1 cellular context compared by ENCODE assay signal in the genomic region with DNA sequence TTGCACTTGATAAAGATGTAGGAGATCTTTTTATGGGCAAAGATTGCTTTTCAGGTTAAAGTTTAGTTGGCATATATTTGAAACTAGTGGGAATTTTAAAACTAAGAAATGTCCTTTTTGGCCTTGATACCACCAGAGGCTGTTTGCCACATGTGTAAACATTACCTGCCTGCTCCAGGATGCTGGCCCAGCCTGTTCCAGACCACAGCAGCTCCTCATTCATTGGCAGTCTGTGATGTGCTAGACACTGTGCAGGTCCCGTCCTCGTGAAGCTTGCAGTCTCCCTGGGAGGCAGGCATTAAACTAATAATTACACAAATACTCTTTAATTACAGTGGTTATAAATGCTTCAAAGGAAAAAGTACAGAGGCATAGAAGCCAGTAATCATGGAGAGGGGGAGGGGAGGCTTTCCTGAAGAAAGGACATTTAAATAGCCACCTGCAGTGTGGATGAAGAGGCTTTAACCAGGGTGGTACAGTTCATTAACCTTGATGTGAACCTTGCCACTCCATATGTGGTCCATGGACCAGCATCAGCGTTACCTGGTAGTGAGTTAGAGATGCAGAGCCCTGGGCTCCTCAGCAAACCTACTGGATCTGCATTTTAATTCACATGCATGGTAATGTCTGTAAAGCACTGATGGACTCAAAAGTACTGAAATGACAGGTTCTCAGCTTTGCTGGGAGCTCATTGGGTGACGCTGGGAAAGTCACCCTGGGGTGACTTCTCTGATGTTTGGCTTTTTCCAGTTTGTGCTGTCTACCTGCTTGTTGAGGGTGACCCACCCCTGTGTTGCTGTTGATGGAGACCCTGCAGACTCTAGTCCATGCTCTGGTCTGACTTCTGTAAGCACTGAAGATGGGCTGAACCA.
TF ChIP-seq lines count a peak whose summit lies in the region.

No MANE protein-coding gene starts in this region.

TF ChIP-seq in GM23338, 12 proteins besides CTCF, POLR2A, EP300 and RAD21 (continued from another document):
- TF ChIP-seq, protein P1, sequence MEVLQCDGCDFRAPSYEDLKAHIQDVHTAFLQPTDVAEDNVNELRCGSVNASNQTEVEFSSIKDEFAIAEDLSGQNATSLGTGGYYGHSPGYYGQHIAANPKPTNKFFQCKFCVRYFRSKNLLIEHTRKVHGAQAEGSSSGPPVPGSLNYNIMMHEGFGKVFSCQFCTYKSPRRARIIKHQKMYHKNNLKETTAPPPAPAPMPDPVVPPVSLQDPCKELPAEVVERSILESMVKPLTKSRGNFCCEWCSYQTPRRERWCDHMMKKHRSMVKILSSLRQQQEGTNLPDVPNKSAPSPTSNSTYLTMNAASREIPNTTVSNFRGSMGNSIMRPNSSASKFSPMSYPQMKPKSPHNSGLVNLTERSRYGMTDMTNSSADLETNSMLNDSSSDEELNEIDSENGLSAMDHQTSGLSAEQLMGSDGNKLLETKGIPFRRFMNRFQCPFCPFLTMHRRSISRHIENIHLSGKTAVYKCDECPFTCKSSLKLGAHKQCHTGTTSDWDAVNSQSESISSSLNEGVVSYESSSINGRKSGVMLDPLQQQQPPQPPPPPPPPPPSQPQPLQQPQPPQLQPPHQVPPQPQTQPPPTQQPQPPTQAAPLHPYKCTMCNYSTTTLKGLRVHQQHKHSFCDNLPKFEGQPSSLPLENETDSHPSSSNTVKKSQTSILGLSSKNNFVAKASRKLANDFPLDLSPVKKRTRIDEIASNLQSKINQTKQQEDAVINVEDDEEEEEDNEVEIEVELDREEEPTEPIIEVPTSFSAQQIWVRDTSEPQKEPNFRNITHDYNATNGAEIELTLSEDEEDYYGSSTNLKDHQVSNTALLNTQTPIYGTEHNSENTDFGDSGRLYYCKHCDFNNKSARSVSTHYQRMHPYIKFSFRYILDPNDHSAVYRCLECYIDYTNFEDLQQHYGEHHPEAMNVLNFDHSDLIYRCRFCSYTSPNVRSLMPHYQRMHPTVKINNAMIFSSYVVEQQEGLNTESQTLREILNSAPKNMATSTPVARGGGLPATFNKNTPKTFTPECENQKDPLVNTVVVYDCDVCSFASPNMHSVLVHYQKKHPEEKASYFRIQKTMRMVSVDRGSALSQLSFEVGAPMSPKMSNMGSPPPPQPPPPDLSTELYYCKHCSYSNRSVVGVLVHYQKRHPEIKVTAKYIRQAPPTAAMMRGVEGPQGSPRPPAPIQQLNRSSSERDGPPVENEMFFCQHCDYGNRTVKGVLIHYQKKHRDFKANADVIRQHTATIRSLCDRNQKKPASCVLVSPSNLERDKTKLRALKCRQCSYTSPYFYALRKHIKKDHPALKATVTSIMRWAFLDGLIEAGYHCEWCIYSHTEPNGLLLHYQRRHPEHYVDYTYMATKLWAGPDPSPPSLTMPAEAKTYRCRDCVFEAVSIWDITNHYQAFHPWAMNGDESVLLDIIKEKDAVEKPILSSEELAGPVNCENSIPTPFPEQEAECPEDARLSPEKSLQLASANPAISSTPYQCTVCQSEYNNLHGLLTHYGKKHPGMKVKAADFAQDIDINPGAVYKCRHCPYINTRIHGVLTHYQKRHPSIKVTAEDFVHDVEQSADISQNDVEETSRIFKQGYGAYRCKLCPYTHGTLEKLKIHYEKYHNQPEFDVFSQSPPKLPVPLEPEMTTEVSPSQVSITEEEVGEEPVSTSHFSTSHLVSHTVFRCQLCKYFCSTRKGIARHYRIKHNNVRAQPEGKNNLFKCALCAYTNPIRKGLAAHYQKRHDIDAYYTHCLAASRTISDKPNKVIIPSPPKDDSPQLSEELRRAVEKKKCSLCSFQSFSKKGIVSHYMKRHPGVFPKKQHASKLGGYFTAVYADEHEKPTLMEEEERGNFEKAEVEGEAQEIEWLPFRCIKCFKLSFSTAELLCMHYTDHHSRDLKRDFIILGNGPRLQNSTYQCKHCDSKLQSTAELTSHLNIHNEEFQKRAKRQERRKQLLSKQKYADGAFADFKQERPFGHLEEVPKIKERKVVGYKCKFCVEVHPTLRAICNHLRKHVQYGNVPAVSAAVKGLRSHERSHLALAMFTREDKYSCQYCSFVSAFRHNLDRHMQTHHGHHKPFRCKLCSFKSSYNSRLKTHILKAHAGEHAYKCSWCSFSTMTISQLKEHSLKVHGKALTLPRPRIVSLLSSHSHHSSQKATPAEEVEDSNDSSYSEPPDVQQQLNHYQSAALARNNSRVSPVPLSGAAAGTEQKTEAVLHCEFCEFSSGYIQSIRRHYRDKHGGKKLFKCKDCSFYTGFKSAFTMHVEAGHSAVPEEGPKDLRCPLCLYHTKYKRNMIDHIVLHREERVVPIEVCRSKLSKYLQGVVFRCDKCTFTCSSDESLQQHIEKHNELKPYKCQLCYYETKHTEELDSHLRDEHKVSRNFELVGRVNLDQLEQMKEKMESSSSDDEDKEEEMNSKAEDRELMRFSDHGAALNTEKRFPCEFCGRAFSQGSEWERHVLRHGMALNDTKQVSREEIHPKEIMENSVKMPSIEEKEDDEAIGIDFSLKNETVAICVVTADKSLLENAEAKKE (CRISPR knock-in tag; IDR thresholded peaks at IDR 0.05): no peak
- no peak for TF ChIP-seq EZH2phosphoT487 (IDR thresholded peaks at IDR 0.05; ENCODE audit: unreplicated experiment)
- TF ChIP-seq ZNF114 (CRISPR knock-in tag; IDR thresholded peaks at IDR 0.05): no peak
- TF ChIP-seq EZH2 (IDR thresholded peaks at IDR 0.05; ENCODE audit: low read depth, unreplicated experiment): no peak
- no peak for TF ChIP-seq JUNB (IDR thresholded peaks at IDR 0.05; ENCODE audit: unreplicated experiment)
- no peak for TF ChIP-seq STAT1 (IDR thresholded peaks at IDR 0.05; ENCODE audit: unreplicated experiment)
- TF ChIP-seq ZNF331 (CRISPR knock-in tag; IDR thresholded peaks at IDR 0.05; ENCODE audit: low read depth): no peak
- no peak for TF ChIP-seq CREB1 (CRISPR knock-in tag; IDR thresholded peaks at IDR 0.05; ENCODE audit: low read depth)
- TF ChIP-seq, protein P2, sequence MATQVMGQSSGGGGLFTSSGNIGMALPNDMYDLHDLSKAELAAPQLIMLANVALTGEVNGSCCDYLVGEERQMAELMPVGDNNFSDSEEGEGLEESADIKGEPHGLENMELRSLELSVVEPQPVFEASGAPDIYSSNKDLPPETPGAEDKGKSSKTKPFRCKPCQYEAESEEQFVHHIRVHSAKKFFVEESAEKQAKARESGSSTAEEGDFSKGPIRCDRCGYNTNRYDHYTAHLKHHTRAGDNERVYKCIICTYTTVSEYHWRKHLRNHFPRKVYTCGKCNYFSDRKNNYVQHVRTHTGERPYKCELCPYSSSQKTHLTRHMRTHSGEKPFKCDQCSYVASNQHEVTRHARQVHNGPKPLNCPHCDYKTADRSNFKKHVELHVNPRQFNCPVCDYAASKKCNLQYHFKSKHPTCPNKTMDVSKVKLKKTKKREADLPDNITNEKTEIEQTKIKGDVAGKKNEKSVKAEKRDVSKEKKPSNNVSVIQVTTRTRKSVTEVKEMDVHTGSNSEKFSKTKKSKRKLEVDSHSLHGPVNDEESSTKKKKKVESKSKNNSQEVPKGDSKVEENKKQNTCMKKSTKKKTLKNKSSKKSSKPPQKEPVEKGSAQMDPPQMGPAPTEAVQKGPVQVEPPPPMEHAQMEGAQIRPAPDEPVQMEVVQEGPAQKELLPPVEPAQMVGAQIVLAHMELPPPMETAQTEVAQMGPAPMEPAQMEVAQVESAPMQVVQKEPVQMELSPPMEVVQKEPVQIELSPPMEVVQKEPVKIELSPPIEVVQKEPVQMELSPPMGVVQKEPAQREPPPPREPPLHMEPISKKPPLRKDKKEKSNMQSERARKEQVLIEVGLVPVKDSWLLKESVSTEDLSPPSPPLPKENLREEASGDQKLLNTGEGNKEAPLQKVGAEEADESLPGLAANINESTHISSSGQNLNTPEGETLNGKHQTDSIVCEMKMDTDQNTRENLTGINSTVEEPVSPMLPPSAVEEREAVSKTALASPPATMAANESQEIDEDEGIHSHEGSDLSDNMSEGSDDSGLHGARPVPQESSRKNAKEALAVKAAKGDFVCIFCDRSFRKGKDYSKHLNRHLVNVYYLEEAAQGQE (IDR thresholded peaks at IDR 0.05; ENCODE audit: unreplicated experiment): no peak
- no peak for TF ChIP-seq POLR2AphosphoS5 (IDR thresholded peaks at IDR 0.05; ENCODE audit: low read depth)
TF ChIP-seq in GM23338: peak in this region for 0.
